ENCODE assay signal across 1 cellular context in the genomic region with DNA sequence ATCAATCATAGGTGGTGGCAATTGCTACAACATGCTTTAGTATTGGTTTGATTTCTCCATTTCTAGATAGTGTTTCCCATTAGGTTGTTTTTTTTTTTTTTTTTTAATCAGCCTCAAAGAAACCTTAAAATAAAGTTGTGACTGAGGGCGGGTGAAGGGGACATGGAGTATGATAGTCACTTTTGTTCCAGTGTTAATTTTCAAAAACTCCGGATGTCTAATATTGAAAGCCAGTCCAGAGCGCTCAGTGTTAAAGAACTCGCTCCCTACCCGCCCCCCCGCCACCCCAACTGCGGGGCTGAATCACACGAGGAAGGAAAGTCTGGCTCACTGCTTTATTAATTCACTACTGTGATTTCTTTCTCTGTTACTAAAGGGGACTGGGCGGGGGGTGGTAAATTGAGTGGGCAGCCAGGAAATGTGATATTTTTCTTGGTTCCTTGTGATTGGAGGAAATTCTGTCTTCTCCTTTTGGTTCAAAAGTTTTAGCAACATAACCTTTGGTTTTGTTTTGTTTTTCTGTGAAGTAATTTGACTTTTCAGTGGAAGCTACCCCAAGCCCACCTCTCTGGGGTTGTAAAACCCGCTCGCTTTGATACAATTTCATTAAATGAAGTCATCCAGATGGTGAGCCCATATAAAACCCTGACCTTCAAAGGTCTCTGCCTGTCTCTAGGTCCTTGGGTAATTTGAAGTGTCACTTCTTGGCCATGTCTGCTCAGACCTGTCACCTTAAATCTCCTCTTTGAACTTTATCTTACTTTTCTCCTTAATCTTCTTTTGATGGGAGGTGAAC.
TF ChIP-seq lines count a peak whose summit lies in the region.

No MANE protein-coding gene starts in this region.

TF ChIP-seq in WTC11, 78 proteins besides CTCF, POLR2A, EP300 and RAD21 (continued from another document):
- TF ChIP-seq, protein P1, sequence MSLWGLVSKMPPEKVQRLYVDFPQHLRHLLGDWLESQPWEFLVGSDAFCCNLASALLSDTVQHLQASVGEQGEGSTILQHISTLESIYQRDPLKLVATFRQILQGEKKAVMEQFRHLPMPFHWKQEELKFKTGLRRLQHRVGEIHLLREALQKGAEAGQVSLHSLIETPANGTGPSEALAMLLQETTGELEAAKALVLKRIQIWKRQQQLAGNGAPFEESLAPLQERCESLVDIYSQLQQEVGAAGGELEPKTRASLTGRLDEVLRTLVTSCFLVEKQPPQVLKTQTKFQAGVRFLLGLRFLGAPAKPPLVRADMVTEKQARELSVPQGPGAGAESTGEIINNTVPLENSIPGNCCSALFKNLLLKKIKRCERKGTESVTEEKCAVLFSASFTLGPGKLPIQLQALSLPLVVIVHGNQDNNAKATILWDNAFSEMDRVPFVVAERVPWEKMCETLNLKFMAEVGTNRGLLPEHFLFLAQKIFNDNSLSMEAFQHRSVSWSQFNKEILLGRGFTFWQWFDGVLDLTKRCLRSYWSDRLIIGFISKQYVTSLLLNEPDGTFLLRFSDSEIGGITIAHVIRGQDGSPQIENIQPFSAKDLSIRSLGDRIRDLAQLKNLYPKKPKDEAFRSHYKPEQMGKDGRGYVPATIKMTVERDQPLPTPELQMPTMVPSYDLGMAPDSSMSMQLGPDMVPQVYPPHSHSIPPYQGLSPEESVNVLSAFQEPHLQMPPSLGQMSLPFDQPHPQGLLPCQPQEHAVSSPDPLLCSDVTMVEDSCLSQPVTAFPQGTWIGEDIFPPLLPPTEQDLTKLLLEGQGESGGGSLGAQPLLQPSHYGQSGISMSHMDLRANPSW (CRISPR knock-in tag; conservative IDR thresholded peaks at IDR 0.05; ENCODE audit: low read depth), result no peak
- TF ChIP-seq, protein P2, sequence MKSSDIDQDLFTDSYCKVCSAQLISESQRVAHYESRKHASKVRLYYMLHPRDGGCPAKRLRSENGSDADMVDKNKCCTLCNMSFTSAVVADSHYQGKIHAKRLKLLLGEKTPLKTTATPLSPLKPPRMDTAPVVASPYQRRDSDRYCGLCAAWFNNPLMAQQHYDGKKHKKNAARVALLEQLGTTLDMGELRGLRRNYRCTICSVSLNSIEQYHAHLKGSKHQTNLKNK (CRISPR knock-in tag; IDR thresholded peaks at IDR 0.05), result no peak
- TF ChIP-seq, protein P3, sequence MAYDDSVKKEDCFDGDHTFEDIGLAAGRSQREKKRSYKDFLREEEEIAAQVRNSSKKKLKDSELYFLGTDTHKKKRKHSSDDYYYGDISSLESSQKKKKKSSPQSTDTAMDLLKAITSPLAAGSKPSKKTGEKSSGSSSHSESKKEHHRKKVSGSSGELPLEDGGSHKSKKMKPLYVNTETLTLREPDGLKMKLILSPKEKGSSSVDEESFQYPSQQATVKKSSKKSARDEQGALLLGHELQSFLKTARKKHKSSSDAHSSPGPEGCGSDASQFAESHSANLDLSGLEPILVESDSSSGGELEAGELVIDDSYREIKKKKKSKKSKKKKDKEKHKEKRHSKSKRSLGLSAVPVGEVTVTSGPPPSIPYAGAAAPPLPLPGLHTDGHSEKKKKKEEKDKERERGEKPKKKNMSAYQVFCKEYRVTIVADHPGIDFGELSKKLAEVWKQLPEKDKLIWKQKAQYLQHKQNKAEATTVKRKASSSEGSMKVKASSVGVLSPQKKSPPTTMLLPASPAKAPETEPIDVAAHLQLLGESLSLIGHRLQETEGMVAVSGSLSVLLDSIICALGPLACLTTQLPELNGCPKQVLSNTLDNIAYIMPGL (CRISPR knock-in tag; IDR thresholded peaks at IDR 0.05), result no peak
- TF ChIP-seq, protein P4, sequence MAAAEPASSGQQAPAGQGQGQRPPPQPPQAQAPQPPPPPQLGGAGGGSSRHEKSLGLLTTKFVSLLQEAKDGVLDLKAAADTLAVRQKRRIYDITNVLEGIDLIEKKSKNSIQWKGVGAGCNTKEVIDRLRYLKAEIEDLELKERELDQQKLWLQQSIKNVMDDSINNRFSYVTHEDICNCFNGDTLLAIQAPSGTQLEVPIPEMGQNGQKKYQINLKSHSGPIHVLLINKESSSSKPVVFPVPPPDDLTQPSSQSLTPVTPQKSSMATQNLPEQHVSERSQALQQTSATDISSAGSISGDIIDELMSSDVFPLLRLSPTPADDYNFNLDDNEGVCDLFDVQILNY (CRISPR knock-in tag; IDR thresholded peaks at IDR 0.05), result no peak
- TF ChIP-seq CREM (CRISPR knock-in tag; IDR thresholded peaks at IDR 0.05) (no peak), ATF1 (CRISPR knock-in tag; IDR thresholded peaks at IDR 0.05) (no peak), MXD4 (CRISPR knock-in tag; IDR thresholded peaks at IDR 0.05; ENCODE audit: borderline replicate concordance) (no peak)
- TF ChIP-seq, protein P5, sequence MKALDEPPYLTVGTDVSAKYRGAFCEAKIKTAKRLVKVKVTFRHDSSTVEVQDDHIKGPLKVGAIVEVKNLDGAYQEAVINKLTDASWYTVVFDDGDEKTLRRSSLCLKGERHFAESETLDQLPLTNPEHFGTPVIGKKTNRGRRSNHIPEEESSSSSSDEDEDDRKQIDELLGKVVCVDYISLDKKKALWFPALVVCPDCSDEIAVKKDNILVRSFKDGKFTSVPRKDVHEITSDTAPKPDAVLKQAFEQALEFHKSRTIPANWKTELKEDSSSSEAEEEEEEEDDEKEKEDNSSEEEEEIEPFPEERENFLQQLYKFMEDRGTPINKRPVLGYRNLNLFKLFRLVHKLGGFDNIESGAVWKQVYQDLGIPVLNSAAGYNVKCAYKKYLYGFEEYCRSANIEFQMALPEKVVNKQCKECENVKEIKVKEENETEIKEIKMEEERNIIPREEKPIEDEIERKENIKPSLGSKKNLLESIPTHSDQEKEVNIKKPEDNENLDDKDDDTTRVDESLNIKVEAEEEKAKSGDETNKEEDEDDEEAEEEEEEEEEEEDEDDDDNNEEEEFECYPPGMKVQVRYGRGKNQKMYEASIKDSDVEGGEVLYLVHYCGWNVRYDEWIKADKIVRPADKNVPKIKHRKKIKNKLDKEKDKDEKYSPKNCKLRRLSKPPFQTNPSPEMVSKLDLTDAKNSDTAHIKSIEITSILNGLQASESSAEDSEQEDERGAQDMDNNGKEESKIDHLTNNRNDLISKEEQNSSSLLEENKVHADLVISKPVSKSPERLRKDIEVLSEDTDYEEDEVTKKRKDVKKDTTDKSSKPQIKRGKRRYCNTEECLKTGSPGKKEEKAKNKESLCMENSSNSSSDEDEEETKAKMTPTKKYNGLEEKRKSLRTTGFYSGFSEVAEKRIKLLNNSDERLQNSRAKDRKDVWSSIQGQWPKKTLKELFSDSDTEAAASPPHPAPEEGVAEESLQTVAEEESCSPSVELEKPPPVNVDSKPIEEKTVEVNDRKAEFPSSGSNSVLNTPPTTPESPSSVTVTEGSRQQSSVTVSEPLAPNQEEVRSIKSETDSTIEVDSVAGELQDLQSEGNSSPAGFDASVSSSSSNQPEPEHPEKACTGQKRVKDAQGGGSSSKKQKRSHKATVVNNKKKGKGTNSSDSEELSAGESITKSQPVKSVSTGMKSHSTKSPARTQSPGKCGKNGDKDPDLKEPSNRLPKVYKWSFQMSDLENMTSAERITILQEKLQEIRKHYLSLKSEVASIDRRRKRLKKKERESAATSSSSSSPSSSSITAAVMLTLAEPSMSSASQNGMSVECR (CRISPR knock-in tag; IDR thresholded peaks at IDR 0.05; ENCODE audit: borderline replicate concordance), result no peak
